In genomic region chr4:43316813-43317212, GRCh38 we compare ENCODE assay signal across 20 cellular contexts.
A peak's percentile ranks its signal among the peaks of the same experiment; 100 is the strongest.
DNase-seq lines count a peak whose midpoint lies in the region; ATAC-seq, FAIRE-seq and TF ChIP-seq lines count a peak whose summit lies in the region.
"Had no signal": no experiment of that assay in that cellular context is flagged by ENCODE, and none has a peak within 500 bp of the region (broad histone marks: within the 10 kb centered on the region; RNA-seq: fewer than 3 reads in every experiment).

No MANE protein-coding gene starts in this region.

- H3K27ac Mint-ChIP-seq in activated T-helper 2 cell treated with anti-CD3 and anti-CD28 coated beads, Interferon-gamma antibody, Interleukin-2, Interleukin-4, amounts not matched to agents 10 μg/mL and 5 μg/mL and 100 μg/mL, durations not matched to agents 14 hours and 24 hours and 36 hours: no peak overlapping the region
- H3K27ac Mint-ChIP-seq: CD8-positive, alpha-beta T cell had no signal

- H3K9ac ChIP-seq in HepG2 (ENCODE audit: insufficient read depth, low read depth, low read length): no peak overlapping the region
- H3K9ac ChIP-seq: BLaER1, KMS-11 had no signal

- TF ChIP-seq CTCF in HepG2 (CRISPR knock-in tag; IDR thresholded peaks at IDR 0.05) (no peak), right lobe of liver (IDR thresholded peaks at IDR 0.05) (no peak), astrocyte of the cerebellum (IDR thresholded peaks at IDR 0.05; ENCODE audit: low read depth, low read length, missing control alignments) (no peak), fibroblast of the aortic adventitia (IDR thresholded peaks at IDR 0.05; ENCODE audit: insufficient read depth, low read length) (no peak)

- peaks cover 26% of the 10 kb centered on the region for H3K9me3 ChIP-seq in HepG2 (ENCODE audit: low read length)
- H3K9me3 ChIP-seq in right lobe of liver: no peaks in the 10 kb centered on the region

- no peak overlapping the region for H2AFZ ChIP-seq in HepG2 (ENCODE audit: low read length)

- H4K20me1 ChIP-seq in HepG2 (ENCODE audit: insufficient read depth, low read length): no peaks in the 10 kb centered on the region
- H4K20me1 ChIP-seq: BLaER1 had no signal

- in situ Hi-C loops in HepG2 (cut with HindIII; ENCODE audit: extremely low pct_ligation_motif_present, low pct_unique_long_range_greater_than_20kb): no loop called here
- in situ Hi-C loops in astrocyte of the cerebellum (cut with HindIII; ENCODE audit: low sequenced_read_pairs): no loop called here

- POLR2A ChIA-PET in HepG2 (lab: Yijun Ruan, JAX): no interaction called here

- no peaks in the 10 kb centered on the region for H3K4me1 Mint-ChIP-seq in activated T-helper 2 cell treated with anti-CD3 and anti-CD28 coated beads, Interferon-gamma antibody, Interleukin-2, Interleukin-4, amounts not matched to agents 10 μg/mL and 5 μg/mL and 100 μg/mL, durations not matched to agents 14 hours and 24 hours and 36 hours (ENCODE audit: low read depth)

- H3K27ac ChIP-seq in HepG2 (ENCODE audit: extremely low read length, insufficient read depth, low read length): no peak overlapping the region
- H3K27ac ChIP-seq in right lobe of liver: no peak overlapping the region
- H3K27ac ChIP-seq: BLaER1, HL-60, KMS-11 had no signal

- CTCF ChIA-PET in HepG2 (lab: Yijun Ruan, JAX; ENCODE audit: low intra/inter-chr PET ratio, low total read pairs): no interaction called here

- H3K9me3 Mint-ChIP-seq in activated T-helper 2 cell treated with anti-CD3 and anti-CD28 coated beads, Interferon-gamma antibody, Interleukin-2, Interleukin-4, amounts not matched to agents 10 μg/mL and 5 μg/mL and 100 μg/mL, durations not matched to agents 14 hours and 24 hours and 36 hours: peaks cover 4% of the 10 kb centered on the region

- DNase-seq in HepG2 (ENCODE audit: low spot score): peak; percentile 1
- DNase-seq in right lobe of liver: no peak
- peak; percentile 13 for DNase-seq in astrocyte of the cerebellum (ENCODE audit: low read depth)
- DNase-seq in fibroblast of the aortic adventitia (ENCODE audit: low read depth): peak; percentile 42
- DNase-seq in NCI-H2107 (lab: John Stamatoyannopoulos, UW): no peak
- DNase-seq in hepatic stellate cell (ENCODE audit: low spot score): no peak
- no peak for DNase-seq in activated T-helper 2 cell treated with anti-CD3 and anti-CD28 coated beads, Interferon-gamma antibody, Interleukin-2, Interleukin-4, amounts not matched to agents 10 μg/mL and 5 μg/mL and 100 μg/mL, durations not matched to agents 14 hours and 24 hours and 36 hours (ENCODE audit: low spot score)
- DNase-seq: CD8-positive, alpha-beta T cell; DMS79 treated with DMSO at 0.1 percent for 48 hours; HCEC 1CT; NCI-H1105 treated with DMSO at 0.1 percent for 48 hours; NCI-H1694 treated with DMSO at 0.1 percent for 48 hours; NCI-H345; NCI-H69 had no signal

- BruUV-seq in HepG2 (replicated peaks; lab: Mats Ljungman, UMichigan): no TSS peak

- no peaks in the 10 kb centered on the region for H3K36me3 Mint-ChIP-seq in activated T-helper 2 cell treated with anti-CD3 and anti-CD28 coated beads, Interferon-gamma antibody, Interleukin-2, Interleukin-4, amounts not matched to agents 10 μg/mL and 5 μg/mL and 100 μg/mL, durations not matched to agents 14 hours and 24 hours and 36 hours (ENCODE audit: low read depth)
- H3K36me3 Mint-ChIP-seq: CD8-positive, alpha-beta T cell had no signal

- no peak for TF ChIP-seq RAD21 in HepG2 (CRISPR knock-in tag; IDR thresholded peaks at IDR 0.05)

- H3K36me3 ChIP-seq in HepG2 (replicated peaks in 1 of 2; ENCODE audit: control insufficient read depth in 1 of 2, insufficient read depth in 2 of 2, low read length in 2 of 2): no peaks in the 10 kb centered on the region
- H3K36me3 ChIP-seq in right lobe of liver: no peaks in the 10 kb centered on the region
- H3K36me3 ChIP-seq: BLaER1 had no signal

- intact Hi-C loops in HepG2 (cut with micrococcal nuclease; ENCODE audit: unreplicated experiment) (no loop called here), right lobe of liver (cut with DNase I) (no loop called here)
- intact Hi-C loops in activated T-helper 2 cell treated with anti-CD3 and anti-CD28 coated beads, Interferon-gamma antibody, Interleukin-2, Interleukin-4, amounts not matched to agents 10 μg/mL and 5 μg/mL and 100 μg/mL, durations not matched to agents 14 hours and 24 hours and 36 hours (cut with micrococcal nuclease): no loop called here

- no peaks in the 10 kb centered on the region for H3K4me1 ChIP-seq in HepG2 (ENCODE audit: insufficient read depth, low read length)
- H3K4me1 ChIP-seq in right lobe of liver: no peaks in the 10 kb centered on the region
- H3K4me1 ChIP-seq: BLaER1 had no signal

- H3K4me3 ChIP-seq in HepG2 (replicated peaks in 1 of 3; ENCODE audit: insufficient read depth in 1 of 3, low read depth in 2 of 3, low read length in 3 of 3) (no peak overlapping the region), right lobe of liver (no peak overlapping the region), astrocyte of the cerebellum (ENCODE audit: low read depth, low read length) (no peak overlapping the region), fibroblast of the aortic adventitia (ENCODE audit: low read depth, low read length) (no peak overlapping the region)
- H3K4me3 ChIP-seq: BLaER1 had no signal

- no peaks in the 10 kb centered on the region for H3K27me3 ChIP-seq in HepG2 (ENCODE audit: control insufficient read depth in 1 of 2, insufficient read depth in 2 of 2, low read length in 2 of 2)
- H3K27me3 ChIP-seq in right lobe of liver: no peaks in the 10 kb centered on the region
- H3K27me3 ChIP-seq: BLaER1 had no signal

- TF ChIP-seq POLR2A in HepG2 (IDR thresholded peaks at IDR 0.05; ENCODE audit: insufficient read depth in 1 of 2, low read depth in 2 of 2, low read length in 2 of 2) (no peak), right lobe of liver (IDR thresholded peaks at IDR 0.05) (no peak)

- ATAC-seq in HepG2 (no peak; the same call in 2 of the 3 replicates), right lobe of liver (no peak), GM21360 (IDR thresholded peaks at IDR 0.05; ENCODE audit: unreplicated experiment) (no peak)
- ATAC-seq: CD8-positive, alpha-beta T cell had no signal

- TF ChIP-seq EP300 in HepG2 (IDR thresholded peaks at IDR 0.05; ENCODE audit: low read depth in 2 of 2, low read length in 2 of 2) (no peak), HepG2 (CRISPR knock-in tag; IDR thresholded peaks at IDR 0.05; ENCODE audit: borderline replicate concordance) (no peak)

- FAIRE-seq in HepG2 (lab: Jason Lieb, UNC): no peak
- FAIRE-seq: D721Med, G401.6 had no signal

- H3K27me3 Mint-ChIP-seq in activated T-helper 2 cell treated with anti-CD3 and anti-CD28 coated beads, Interferon-gamma antibody, Interleukin-2, Interleukin-4, amounts not matched to agents 10 μg/mL and 5 μg/mL and 100 μg/mL, durations not matched to agents 14 hours and 24 hours and 36 hours (ENCODE audit: low read depth): no peaks in the 10 kb centered on the region

- H3K4me2 ChIP-seq in HepG2 (ENCODE audit: low read depth, low read length): no peak overlapping the region
- H3K4me2 ChIP-seq: BLaER1, KMS-11 had no signal

- H3K79me2 ChIP-seq in HepG2 (ENCODE audit: insufficient read depth, low read length): no peaks in the 10 kb centered on the region

- H3K4me3 Mint-ChIP-seq in activated T-helper 2 cell treated with anti-CD3 and anti-CD28 coated beads, Interferon-gamma antibody, Interleukin-2, Interleukin-4, amounts not matched to agents 10 μg/mL and 5 μg/mL and 100 μg/mL, durations not matched to agents 14 hours and 24 hours and 36 hours (ENCODE audit: low read depth): no peak overlapping the region
- H3K4me3 Mint-ChIP-seq: CD8-positive, alpha-beta T cell had no signal

- 0% methylated on average over 1 of the region's 1 CpG for WGBS in HepG2 (ENCODE audit: low lambda C conversion rate)
- WGBS in right lobe of liver (ENCODE audit: insufficient coverage, low coverage, low lambda C conversion rate, missing lambda C conversion rate): 16% methylated on average over 1 of the region's 1 CpG

TF ChIP-seq in HepG2, 621 proteins besides CTCF, POLR2A, EP300 and RAD21 (continues in another document):
- TF ChIP-seq MXD3 (CRISPR knock-in tag; IDR thresholded peaks at IDR 0.05) (no peak), STAT5B (CRISPR knock-in tag; IDR thresholded peaks at IDR 0.05) (no peak), ZNF235 (CRISPR knock-in tag; IDR thresholded peaks at IDR 0.05; ENCODE audit: borderline replicate concordance) (no peak), NR2F1 (CRISPR knock-in tag; IDR thresholded peaks at IDR 0.05) (no peak), SSRP1 (CRISPR knock-in tag; IDR thresholded peaks at IDR 0.05) (no peak)
- TF ChIP-seq, protein P1, sequence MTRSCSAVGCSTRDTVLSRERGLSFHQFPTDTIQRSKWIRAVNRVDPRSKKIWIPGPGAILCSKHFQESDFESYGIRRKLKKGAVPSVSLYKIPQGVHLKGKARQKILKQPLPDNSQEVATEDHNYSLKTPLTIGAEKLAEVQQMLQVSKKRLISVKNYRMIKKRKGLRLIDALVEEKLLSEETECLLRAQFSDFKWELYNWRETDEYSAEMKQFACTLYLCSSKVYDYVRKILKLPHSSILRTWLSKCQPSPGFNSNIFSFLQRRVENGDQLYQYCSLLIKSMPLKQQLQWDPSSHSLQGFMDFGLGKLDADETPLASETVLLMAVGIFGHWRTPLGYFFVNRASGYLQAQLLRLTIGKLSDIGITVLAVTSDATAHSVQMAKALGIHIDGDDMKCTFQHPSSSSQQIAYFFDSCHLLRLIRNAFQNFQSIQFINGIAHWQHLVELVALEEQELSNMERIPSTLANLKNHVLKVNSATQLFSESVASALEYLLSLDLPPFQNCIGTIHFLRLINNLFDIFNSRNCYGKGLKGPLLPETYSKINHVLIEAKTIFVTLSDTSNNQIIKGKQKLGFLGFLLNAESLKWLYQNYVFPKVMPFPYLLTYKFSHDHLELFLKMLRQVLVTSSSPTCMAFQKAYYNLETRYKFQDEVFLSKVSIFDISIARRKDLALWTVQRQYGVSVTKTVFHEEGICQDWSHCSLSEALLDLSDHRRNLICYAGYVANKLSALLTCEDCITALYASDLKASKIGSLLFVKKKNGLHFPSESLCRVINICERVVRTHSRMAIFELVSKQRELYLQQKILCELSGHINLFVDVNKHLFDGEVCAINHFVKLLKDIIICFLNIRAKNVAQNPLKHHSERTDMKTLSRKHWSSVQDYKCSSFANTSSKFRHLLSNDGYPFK (CRISPR knock-in tag; IDR thresholded peaks at IDR 0.05; ENCODE audit: borderline replicate concordance): no peak

Comparison
In these comparisons a context has a peak if more than half of its experiments do, and no peak if none do; other contexts are left out.
1. DNase-seq: peak in HepG2 (single experiment), astrocyte of the cerebellum (single experiment) and fibroblast of the aortic adventitia (single experiment); none in right lobe of liver (0 of 3), NCI-H2107 (single experiment), hepatic stellate cell (single experiment) and activated T-helper 2 cell treated with anti-CD3 and anti-CD28 coated beads, Interferon-gamma antibody, Interleukin-2, Interleukin-4, amounts not matched to agents 10 μg/mL and 5 μg/mL and 100 μg/mL, durations not matched to agents 14 hours and 24 hours and 36 hours (single experiment).